ENCODE assay signal across 1 cellular context in the genomic region with DNA sequence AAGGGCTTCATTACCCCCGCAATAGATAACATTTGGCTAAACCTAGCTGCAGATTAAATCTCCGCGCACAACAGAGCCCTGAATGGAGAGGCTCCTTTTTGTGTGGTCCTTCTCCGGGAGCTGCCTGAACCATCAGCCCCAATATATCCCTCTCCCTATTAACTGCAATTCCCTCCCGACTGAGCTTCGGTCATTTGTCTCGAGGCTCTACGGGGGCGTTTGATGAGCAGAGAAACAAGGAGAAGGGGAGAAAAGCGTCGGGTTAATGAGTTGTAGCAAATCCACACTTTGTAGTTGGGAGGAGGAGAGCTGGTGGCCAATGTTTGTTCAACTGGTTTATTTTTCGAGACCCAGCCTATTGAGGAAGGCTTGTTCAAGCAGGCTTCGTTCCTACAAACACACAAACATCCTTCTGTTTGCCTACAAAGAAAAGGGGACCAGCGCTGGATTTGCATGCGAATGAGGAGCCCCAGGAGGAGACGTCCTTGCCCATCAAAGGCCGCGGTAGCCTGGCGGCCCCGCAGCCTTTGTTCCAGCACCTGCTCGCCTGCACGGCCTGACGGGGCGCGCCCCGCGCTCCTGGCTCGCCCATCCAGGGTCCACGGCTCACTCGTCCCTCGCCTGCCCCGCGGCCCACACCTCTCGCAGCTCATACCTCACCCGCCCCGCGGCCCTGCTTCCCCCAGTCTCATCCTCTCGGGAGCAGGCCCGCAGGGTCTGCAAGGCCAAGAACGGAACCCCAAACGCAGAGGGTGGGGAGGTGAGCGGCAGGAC.
A peak's percentile ranks its signal among the peaks of the same experiment; 100 is the strongest.
TF ChIP-seq lines count a peak whose summit lies in the region.

No MANE protein-coding gene starts in this region.

TF ChIP-seq in K562, 482 proteins besides CTCF, POLR2A, EP300 and RAD21:
- TF ChIP-seq ZNF311 (CRISPR knock-in tag; IDR thresholded peaks at IDR 0.05), result no peak
- 0 out of 2 replicates have a peak, but pooled peaks have one; percentile 43 for TF ChIP-seq EZH2 (IDR thresholded peaks at IDR 0.05; ENCODE audit: borderline replicate concordance, low read depth, low read length)
